ENCODE assay signal across 32 cellular contexts in genomic region chr3:55349851-55350250, GRCh38.
"Had no signal": no experiment of that assay in that cellular context is flagged by ENCODE, and none has a peak within 500 bp of the region (broad histone marks: within the 10 kb centered on the region; RNA-seq: fewer than 3 reads in every experiment).

No MANE protein-coding gene starts in this region.

- H3K27ac ChIP-seq: KMS-11 had no signal

- H3K9me3 ChIP-seq: MG63 had no signal

- DNase-seq: Karpas-422, Kasumi-1, MG63, MM.1S, MV-4-11, NCI-H1048, NCI-H1092, NCI-H1092 treated with DMSO at 0.1 percent for 48 hours, NCI-H1417 treated with DMSO at 0.1 percent for 48 hours, NCI-H1436, NCI-H1436 treated with DMSO at 0.1 percent for 48 hours, NCI-H146, NCI-H1694, NCI-H1694 treated with DMSO at 0.1 percent for 48 hours, NCI-H187, NCI-H187 treated with DMSO at 0.1 percent for 48 hours, NCI-H1930, NCI-H2029, NCI-H2029 treated with DMSO at 0.1 percent for 48 hours, NCI-H2081, NCI-H2081 treated with DMSO at 0.1 percent for 48 hours, NCI-H2107, NCI-H2171, NCI-H2171 treated with DMSO at 0.1 percent for 48 hours, NCI-H2227 treated with DMSO at 0.1 percent for 48 hours, NCI-H345, NCI-H446, NCI-H446 treated with DMSO at 0.1 percent for 48 hours, NCI-H510A, NCI-H510A treated with DMSO at 0.1 percent for 48 hours, NCI-H524 had no signal

- H3K9ac ChIP-seq: KMS-11 had no signal

- H3K4me2 ChIP-seq: KMS-11 had no signal

- H3K4me3 ChIP-seq: MG63 had no signal

- H3K36me3 ChIP-seq: MG63 had no signal

- H3K27me3 ChIP-seq: MG63 had no signal
